Comparison of ENCODE assay signal across 8 cellular contexts in the genomic region with DNA sequence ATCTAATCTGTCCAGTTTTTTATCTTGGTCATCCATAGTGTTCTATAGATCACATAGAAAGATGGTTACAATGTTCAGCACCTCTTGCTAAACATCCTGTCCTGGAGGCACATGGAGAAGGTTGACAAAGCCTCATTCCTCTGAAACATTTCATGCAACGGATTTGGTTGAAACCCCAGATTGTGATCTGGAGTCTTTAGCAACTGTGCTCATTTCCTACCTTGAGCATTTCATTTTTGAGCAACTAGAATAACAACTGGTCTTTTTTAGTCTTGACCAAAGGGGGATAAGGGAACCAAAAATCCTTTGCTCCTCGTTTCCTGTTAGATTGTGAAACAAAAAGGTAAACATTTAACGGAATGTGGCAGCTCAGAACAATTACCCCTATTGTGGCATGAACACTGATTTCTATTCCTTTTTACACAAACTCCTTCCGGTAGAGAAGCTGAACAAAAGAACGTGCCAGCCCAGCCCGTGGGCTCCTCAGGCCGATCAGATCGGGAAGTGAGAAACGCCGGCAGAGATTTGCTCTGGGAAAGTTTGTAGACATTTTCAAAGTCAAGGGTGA.
DNase-seq lines count a peak whose midpoint lies in the region; ATAC-seq, FAIRE-seq and TF ChIP-seq lines count a peak whose summit lies in the region.

No MANE protein-coding gene starts in this region.

- intact Hi-C loops in HCT116 (cut with micrococcal nuclease), result loop anchor here (1.0 kb wide), 1 partner anchor 74 kb away; no protein-coding TSS in a partner anchor

- DNase-seq in HCT116 (ENCODE audit: low read depth, low spot score) (no peak), dedifferentiated amniotic fluid mesenchymal stem cell (ENCODE audit: extremely low spot score) (no peak), C1 segment of cervical spinal cord (lab: John Stamatoyannopoulos, UW) (no peak), NCI-H2171 treated with DMSO at 0.1 percent for 48 hours (lab: John Stamatoyannopoulos, UW) (no peak)

- H2AFZ ChIP-seq in HCT116 (ENCODE audit: low read depth, low read length, poor library complexity, severe bottlenecking), result no peak overlapping the region

- FAIRE-seq in TTC549 (lab: Jason Lieb, UNC), result peak; percentile 98

- no peak for TF ChIP-seq RAD21 in HCT116 (IDR thresholded peaks at IDR 0.05; ENCODE audit: low read depth)

- H3K9me2 ChIP-seq in HCT116 (ENCODE audit: insufficient read depth), result no peaks in the 10 kb centered on the region

- H3K36me3 ChIP-seq in HCT116 (ENCODE audit: control insufficient read depth in 1 of 2, insufficient read depth in 2 of 2, low read length in 2 of 2) (no peaks in the 10 kb centered on the region), iPS-20b (ENCODE audit: insufficient read depth, low read depth, low read length) (no peaks in the 10 kb centered on the region), skeletal muscle tissue (ENCODE audit: control insufficient read depth in 3 of 3, insufficient read depth in 3 of 3, low read length in 3 of 3) (no peaks in the 10 kb centered on the region)

- BruUV-seq in HCT116 (replicated peaks; lab: Mats Ljungman, UMichigan), result TSS peak; percentile 83

- POLR2A ChIA-PET in HCT116 (lab: Charles Lee), result interaction anchor here (1.0 to 5.3 kb wide), 15 partner anchors 12 to 93 kb away, joined by 3 to 61 read pairs (median 5); no protein-coding TSS in a partner anchor

- H3K27ac ChIP-seq in HCT116 (ENCODE audit: low read depth, low read length) (peak overlapping the region; percentile 99), iPS-20b (ENCODE audit: low read length) (no peak overlapping the region), skeletal muscle tissue (ENCODE audit: low read depth, low read length) (peak overlapping the region; percentile 75)

- H3K9me3 ChIP-seq in HCT116 (ENCODE audit: control insufficient read depth in 1 of 2, insufficient read depth in 1 of 2, low read depth in 1 of 2, low read length in 2 of 2), result no peaks in the 10 kb centered on the region
- H3K9me3 ChIP-seq in iPS-20b (ENCODE audit: insufficient read depth, low read depth, low read length), result no peaks in the 10 kb centered on the region
- H3K9me3 ChIP-seq in skeletal muscle tissue (ENCODE audit: control insufficient read depth in 3 of 3, low read length in 3 of 3), result peaks cover 0 to 2% (median 0%) of the 10 kb centered on the region in 3 donors

- H4K20me1 ChIP-seq in HCT116 (ENCODE audit: insufficient read depth), result no peaks in the 10 kb centered on the region

- RAD21 ChIA-PET in HCT116 (lab: Charles Lee; ENCODE audit: low non-redundant PET in 1 of 2, low total read pairs in 2 of 2, uncharacterized antibody in 2 of 2, unreplicated experiment in 2 of 2), result interaction anchor here (0.9 to 1.6 kb wide), 8 partner anchors 23 to 92 kb away, joined by 3 to 8 read pairs (median 4); no protein-coding TSS in a partner anchor

- ATAC-seq in HCT116 (peak; percentile 21), HG03432 (IDR thresholded peaks at IDR 0.05; ENCODE audit: unreplicated experiment) (no peak)

- TF ChIP-seq POLR2A in HCT116 (IDR thresholded peaks at IDR 0.05; ENCODE audit: borderline replicate concordance, extremely low read depth, insufficient read depth, insufficient read length), result no peak

- H3K4me2 ChIP-seq in HCT116 (ENCODE audit: low read length), result peak overlapping the region; percentile 63

- CTCF ChIA-PET in HCT116 (lab: Charles Lee), result interaction anchor here (0.6 to 2.2 kb wide), 3 partner anchors 9 to 193 kb away, joined by 3 to 6 read pairs (median 3); no protein-coding TSS in a partner anchor

- H3K9ac ChIP-seq in HCT116 (ENCODE audit: low read length) (peak overlapping the region; percentile 61), iPS-20b (ENCODE audit: low read depth, low read length) (peak overlapping the region; percentile 24; the same call in 1 of the 2 replicates), skeletal muscle tissue (ENCODE audit: low read depth in 1 of 3, low read length in 3 of 3) (peak overlapping the region in 1 of 3 donors; percentile 21)

- H3K4me3 ChIP-seq in HCT116 (replicated peaks in 1 of 2; ENCODE audit: low read depth in 1 of 2, low read length in 2 of 2) (peak overlapping the region in 1 of 2 experiments; percentile 15; a peak in 1 of 4 replicates), iPS-20b (ENCODE audit: low read length) (no peak overlapping the region), skeletal muscle tissue (ENCODE audit: low read length in 3 of 3) (no peak overlapping the region)

- no peak for TF ChIP-seq CTCF in HCT116 (IDR thresholded peaks at IDR 0.05 in 2 of 3, conservative IDR thresholded peaks at IDR 0.05 in 1 of 3; ENCODE audit: borderline replicate concordance in 1 of 3, insufficient read depth in 1 of 3, low read depth in 2 of 3, low read length in 2 of 3)

- H3K79me2 ChIP-seq in HCT116 (ENCODE audit: insufficient read depth, low read length), result no peaks in the 10 kb centered on the region

- H3K27me3 ChIP-seq in HCT116 (ENCODE audit: insufficient read depth, low read length) (no peaks in the 10 kb centered on the region), iPS-20b (ENCODE audit: insufficient read depth, low read length) (0 out of 2 replicates have a peak, but pooled peaks cover 3% of the 10 kb centered on the region), skeletal muscle tissue (ENCODE audit: control insufficient read depth in 3 of 3, insufficient read depth in 3 of 3, low read length in 3 of 3) (no peaks in the 10 kb centered on the region)

- H3K4me1 ChIP-seq in HCT116 (ENCODE audit: control insufficient read depth in 1 of 2, insufficient read depth in 2 of 2, low read length in 2 of 2) (peaks cover 80 to 90% of the 10 kb centered on the region in 2 experiments), iPS-20b (ENCODE audit: insufficient read depth, low read length) (peaks cover 2% of the 10 kb centered on the region; the same call in 1 of the 2 replicates), skeletal muscle tissue (ENCODE audit: control insufficient read depth in 3 of 3, insufficient read depth in 3 of 3, low read length in 3 of 3) (peaks cover 11 to 24% (median 20%) of the 10 kb centered on the region in 3 donors)

TF ChIP-seq in HCT116, 20 proteins besides CTCF, POLR2A, EP300 and RAD21:
- TF ChIP-seq JUND (IDR thresholded peaks at IDR 0.05) (no peak), ZFX (IDR thresholded peaks at IDR 0.05) (no peak), EZH2 (IDR thresholded peaks at IDR 0.05) (no peak), CBX3 (IDR thresholded peaks at IDR 0.05; ENCODE audit: low read depth) (no peak), ELF1 (IDR thresholded peaks at IDR 0.05; ENCODE audit: borderline replicate concordance, low read depth) (no peak), YY1 (IDR thresholded peaks at IDR 0.05; ENCODE audit: extremely low read depth, insufficient replicate concordance, low read depth, low read length) (no peak), ZNF274 (IDR thresholded peaks at IDR 0.05; ENCODE audit: low read depth, low read length) (no peak), SP1 (IDR thresholded peaks at IDR 0.05; ENCODE audit: low read depth) (no peak)
- TF ChIP-seq, protein P1, sequence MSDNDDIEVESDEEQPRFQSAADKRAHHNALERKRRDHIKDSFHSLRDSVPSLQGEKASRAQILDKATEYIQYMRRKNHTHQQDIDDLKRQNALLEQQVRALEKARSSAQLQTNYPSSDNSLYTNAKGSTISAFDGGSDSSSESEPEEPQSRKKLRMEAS (IDR thresholded peaks at IDR 0.05), result no peak
